8 cellular contexts compared by ENCODE assay signal in genomic region chr9:34177906-34178697, GRCh38. TPM values are rescaled to one million over a fixed set of nuclear protein-coding genes. Genes with fewer than 3 reads are reported as not detected.
A peak's percentile ranks its signal among the peaks of the same experiment; 100 is the strongest.
DNase-seq lines count a peak whose midpoint lies in the region; ATAC-seq, FAIRE-seq and TF ChIP-seq lines count a peak whose summit lies in the region.

No MANE protein-coding gene starts in this region.

- no peak for FAIRE-seq in A549 (lab: Jason Lieb, UNC)
- no peak for FAIRE-seq in GM19239 (lab: Jason Lieb, UNC)

- CTCF ChIA-PET in A549 (lab: Yijun Ruan, JAX): interaction anchor here (0.5 to 1.3 kb wide), 7 partner anchors 25 to 440 kb away, joined by 3 to 8 read pairs (median 3); no protein-coding TSS in a partner anchor

- intact Hi-C loops in thyroid gland (cut with DNase I): no loop called here

- peak overlapping the region; percentile 93 to 94 for H3K27ac ChIP-seq in A549
- peak overlapping the region; percentile 82 to 93 (median 91) for H3K27ac ChIP-seq in thyroid gland

- H3K4me3 ChIP-seq in A549 (peak overlapping the region; percentile 88), thyroid gland (replicated peaks in 1 of 3) (peak overlapping the region; percentile 53 to 66 (median 54))

- peak overlapping the region; percentile 93 for H3K27ac Mint-ChIP-seq in activated naive CD8-positive, alpha-beta T cell treated with anti-CD3 and anti-CD28 coated beads for 36 hours

- TF ChIP-seq EP300 in A549 (IDR thresholded peaks at IDR 0.05): no peak

- ATAC-seq in A549 (no peak; a peak in 2 of 6 replicates), GM21825 (IDR thresholded peaks at IDR 0.05; ENCODE audit: unreplicated experiment) (peak; percentile 23), HG03521 (IDR thresholded peaks at IDR 0.05; ENCODE audit: unreplicated experiment) (no peak)

- no peaks in the 10 kb centered on the region for H3K9me3 Mint-ChIP-seq in activated naive CD8-positive, alpha-beta T cell treated with anti-CD3 and anti-CD28 coated beads for 36 hours

- H3K4me1 ChIP-seq in A549 (peaks cover 13% of the 10 kb centered on the region), thyroid gland (peaks cover 6 to 15% of the 10 kb centered on the region in 2 donors)

- POLR2A ChIA-PET in A549 (lab: Yijun Ruan, JAX): interaction anchor here (0.5 to 1.7 kb wide), 18 partner anchors 8 to 360 kb away, joined by 3 to 14 read pairs (median 4); partner anchors contain the start of gene MYORG

- no peaks in the 10 kb centered on the region for H3K27me3 ChIP-seq in thyroid gland

- peak overlapping the region; percentile 98 for H3K4me3 Mint-ChIP-seq in activated naive CD8-positive, alpha-beta T cell treated with anti-CD3 and anti-CD28 coated beads for 36 hours

- H3K36me3 ChIP-seq in thyroid gland: no peaks in the 10 kb centered on the region

- 31% methylated on average over 26 of the region's 26 CpGs for WGBS in A549 (ENCODE audit: missing lambda C conversion rate)
- 20 to 23% methylated on average over 26 of the region's 26 CpGs for WGBS in thyroid gland, 2 donors

- H3K9me3 ChIP-seq in A549 (no peaks in the 10 kb centered on the region), thyroid gland (no peaks in the 10 kb centered on the region)

- no peaks in the 10 kb centered on the region for H3K27me3 Mint-ChIP-seq in activated naive CD8-positive, alpha-beta T cell treated with anti-CD3 and anti-CD28 coated beads for 36 hours

- no peak for TF ChIP-seq RAD21 in A549 (conservative IDR thresholded peaks at IDR 0.05 in 1 of 2, IDR thresholded peaks at IDR 0.05 in 1 of 2)

- TF ChIP-seq CTCF in A549 (IDR thresholded peaks at IDR 0.05) (no peak), thyroid gland (IDR thresholded peaks at IDR 0.05) (peak in 1 of 6 experiments; percentile 2)

- H3K4me1 Mint-ChIP-seq in activated naive CD8-positive, alpha-beta T cell treated with anti-CD3 and anti-CD28 coated beads for 36 hours: peaks cover 17% of the 10 kb centered on the region

- H3K4me2 ChIP-seq in A549: peak overlapping the region; percentile 92

- DNase-seq in A549 (ENCODE audit: low read depth in 1 of 2, low spot score in 1 of 2): no peak
- DNase-seq in activated naive CD8-positive, alpha-beta T cell treated with anti-CD3 and anti-CD28 coated beads for 36 hours: no peak
- DNase-seq in left kidney (ENCODE audit: low read depth, low spot score): peak; percentile 41
- no peak for DNase-seq in thyroid gland
- DNase-seq in GM19239 (ENCODE audit: insufficient read length, low spot score): no peak
- DNase-seq in amniotic stem cell (lab: John Stamatoyannopoulos, UW): no peak

- TF ChIP-seq POLR2A in A549 (IDR thresholded peaks at IDR 0.05; ENCODE audit: low read length) (no peak), thyroid gland (IDR thresholded peaks at IDR 0.05) (no peak)

- H3K36me3 Mint-ChIP-seq in activated naive CD8-positive, alpha-beta T cell treated with anti-CD3 and anti-CD28 coated beads for 36 hours: peaks cover 8% of the 10 kb centered on the region

TF ChIP-seq in A549, 52 proteins besides CTCF, POLR2A, EP300 and RAD21:
- 0 out of 2 replicates have a peak, but pooled peaks have one; percentile 55 for TF ChIP-seq HEYL (CRISPR knock-in tag; IDR thresholded peaks at IDR 0.05)
- no peak for TF ChIP-seq TFCP2L1 (CRISPR knock-in tag; IDR thresholded peaks at IDR 0.05)

RNA-seq across cellular contexts. Expression of gene UBAP1, which starts 0.7 kb away (rescaled TPM):
- polyA plus RNA-seq in A549 (2011; rRNA removed) (73.1 and 86.7 TPM in 2 replicates), A549 (2017; fragmentation: RNase III; extraction: RNeasy Plus Mini Kit Qiagen cat#74134 plus additional on column Dnase treatment) (33.5 to 40.1 TPM (median 38.5 TPM) in 3 replicates)
- 23.7 and 31.6 TPM in 2 replicates for polyA plus RNA-seq in A549 (2012; cell fraction: cytosol; rRNA removed)
- polyA plus RNA-seq in A549 (2012; cell fraction: nucleus; rRNA removed): 14.2 and 22.1 TPM in 2 replicates
- polyA minus RNA-seq in A549 (2011; rRNA and poly(A)+ RNA removed): 73.0 and 84.8 TPM in 2 replicates
- total RNA-seq in activated naive CD8-positive, alpha-beta T cell treated with anti-CD3 and anti-CD28 coated beads for 36 hours: 10 to 100 TPM; 36.8 to 37.1 TPM
- total RNA-seq in thyroid gland: 10 to 100 TPM; 41.3 to 50.5 (median 44.8) TPM

RNA-seq across cellular contexts. Expression of gene DCAF12, which starts 51.6 kb away (rescaled TPM):
- polyA plus RNA-seq in A549 (2011; rRNA removed) (56.5 and 73.6 TPM in 2 replicates), A549 (2017; fragmentation: RNase III; extraction: RNeasy Plus Mini Kit Qiagen cat#74134 plus additional on column Dnase treatment) (24.8 to 28.5 TPM (median 26.7 TPM) in 3 replicates)
- polyA plus RNA-seq in A549 (2012; cell fraction: cytosol; rRNA removed): 18.9 and 26.1 TPM in 2 replicates
- 8.9 and 18.9 TPM in 2 replicates for polyA plus RNA-seq in A549 (2012; cell fraction: nucleus; rRNA removed)
- 70.0 and 85.1 TPM in 2 replicates for polyA minus RNA-seq in A549 (2011; rRNA and poly(A)+ RNA removed)
- total RNA-seq in activated naive CD8-positive, alpha-beta T cell treated with anti-CD3 and anti-CD28 coated beads for 36 hours: 10 to 100 TPM; 40.2 to 43.3 TPM
- total RNA-seq in thyroid gland: 10 to 100 TPM; 28.1 to 32.5 (median 31.6) TPM
